In genomic region chr5:68722357-68722756, GRCh38 we compare ENCODE assay signal across 28 cellular contexts.
"Had no signal": no experiment of that assay in that cellular context is flagged by ENCODE, and none has a peak within 500 bp of the region (broad histone marks: within the 10 kb centered on the region; RNA-seq: fewer than 3 reads in every experiment).

No MANE protein-coding gene starts in this region.

- H3K36me3 Mint-ChIP-seq: memory B cell had no signal

- FAIRE-seq: pancreas had no signal

- H3K27me3 Mint-ChIP-seq: memory B cell; naive thymus-derived CD8-positive, alpha-beta T cell; stimulated activated naive B cell treated with anti-CD40 and anti-IgM and Interleukin-4, amounts not matched to agents 10 μg/mL and 1 μg/mL and 100 μg/mL, for 72 hours had no signal

- H3K4me1 Mint-ChIP-seq: memory B cell, neural crest cell had no signal

- H3K9me3 ChIP-seq: pancreas, prostate gland, stomach, testis, thyroid gland, transverse colon, upper lobe of left lung, vagina had no signal

- DNase-seq: hypothalamus; islet precursor cell; left ventricle myocardium inferior; naive thymus-derived CD8-positive, alpha-beta T cell; nucleus accumbens; pancreas; posterior cingulate gyrus; retina; right cardiac atrium; stimulated activated CD4-positive, alpha-beta T cell treated with anti-CD3 and anti-CD28 coated beads, Interleukin-12 subunit alpha, Interleukin-12 subunit beta, amount 100 ng/mL, for 4 hours; stimulated activated CD4-positive, alpha-beta T cell treated with anti-CD3 and anti-CD28 coated beads, Interleukin-15, amount 100 ng/mL, for 24 hours; stimulated activated CD4-positive, alpha-beta T cell treated with anti-CD3 and anti-CD28 coated beads, Interleukin-2, amount 100 ng/mL, for 24 hours; stimulated activated CD4-positive, alpha-beta T cell treated with anti-CD3 and anti-CD28 coated beads, Interleukin-4, amount 100 ng/mL, for 1 hour; stimulated activated naive B cell treated with anti-CD40 and anti-IgM and Interleukin-4, amounts not matched to agents 10 μg/mL and 1 μg/mL and 100 μg/mL, for 72 hours; stimulated activated naive CD8-positive, alpha-beta T cell treated with anti-CD3 and anti-CD28 coated beads, Interleukin-15, Interleukin-2, amounts not matched to agents 100 U/mL and 50 U/mL, for 24 hours; stomach; testis; thyroid gland; transverse colon had no signal

- H3K4me3 Mint-ChIP-seq: memory B cell; naive thymus-derived CD8-positive, alpha-beta T cell; nephron; neural crest cell; stimulated activated naive B cell treated with anti-CD40 and anti-IgM and Interleukin-4, amounts not matched to agents 10 μg/mL and 1 μg/mL and 100 μg/mL, for 72 hours had no signal

- H3K27ac ChIP-seq: left ventricle myocardium inferior, pancreas, prostate gland, skin epidermis, stomach, testis, thyroid gland, transverse colon, upper lobe of left lung, vagina had no signal

- H3K4me1 ChIP-seq: pancreas, prostate gland, stomach, testis, thyroid gland, transverse colon, upper lobe of left lung, vagina had no signal

- ATAC-seq: naive thymus-derived CD8-positive, alpha-beta T cell; pancreas; right cardiac atrium; sciatic nerve; stimulated activated naive B cell treated with anti-CD40 and anti-IgM and Interleukin-4, amounts not matched to agents 10 μg/mL and 1 μg/mL and 100 μg/mL, for 72 hours; stimulated activated naive CD8-positive, alpha-beta T cell treated with anti-CD3 and anti-CD28 coated beads, Interleukin-15, Interleukin-2, amounts not matched to agents 100 U/mL and 50 U/mL, for 24 hours had no signal

- H3K36me3 ChIP-seq: left ventricle myocardium inferior, pancreas, prostate gland, stomach, thyroid gland, transverse colon, upper lobe of left lung, vagina had no signal

- H3K27ac Mint-ChIP-seq: memory B cell; naive thymus-derived CD8-positive, alpha-beta T cell; nephron; stimulated activated naive B cell treated with anti-CD40 and anti-IgM and Interleukin-4, amounts not matched to agents 10 μg/mL and 1 μg/mL and 100 μg/mL, for 72 hours had no signal

- H3K27me3 ChIP-seq: pancreas, stomach, testis, thyroid gland, transverse colon, upper lobe of left lung, vagina had no signal

- H3K4me3 ChIP-seq: left ventricle myocardium inferior, lung, pancreas, prostate gland, skin epidermis, stomach, testis, thyroid gland, transverse colon, upper lobe of left lung, vagina had no signal
